Comparison of ENCODE assay signal across 13 cellular contexts in the genomic region with DNA sequence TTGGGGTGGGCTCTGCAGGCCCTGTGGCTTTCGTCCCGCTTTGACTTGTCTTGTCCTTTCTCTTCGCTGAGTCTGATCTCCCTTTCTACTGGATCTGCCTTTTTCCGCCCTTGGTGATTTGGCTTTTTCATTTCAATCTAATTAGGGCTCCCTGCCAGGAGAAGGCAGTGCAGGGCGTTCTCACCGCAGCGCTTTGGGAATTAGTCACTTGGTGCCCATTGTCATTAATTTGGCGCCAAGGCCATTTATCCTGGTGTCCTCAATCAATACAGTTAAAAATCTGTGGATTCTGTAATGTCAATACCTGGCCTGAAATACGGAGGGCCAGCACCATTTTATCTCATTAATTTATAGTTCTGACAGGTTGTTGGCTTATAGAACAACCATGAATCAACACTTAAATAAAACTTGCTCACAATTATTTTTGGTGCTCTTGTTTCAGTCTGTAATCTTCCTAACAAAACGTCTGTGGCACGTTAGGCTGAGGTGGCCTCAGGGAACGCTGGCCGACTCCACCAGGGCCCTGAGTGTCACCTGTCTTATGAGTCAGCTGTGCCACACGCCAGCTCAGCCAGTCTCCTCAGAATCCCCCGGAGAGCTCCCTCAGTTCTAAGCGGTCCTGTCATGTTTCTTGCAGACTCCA.
DNase-seq lines count a peak whose midpoint lies in the region; ATAC-seq and FAIRE-seq lines count a peak whose summit lies in the region.
"Had no signal": no experiment of that assay in that cellular context is flagged by ENCODE, and none has a peak within 500 bp of the region (broad histone marks: within the 10 kb centered on the region; RNA-seq: fewer than 3 reads in every experiment).

No MANE protein-coding gene starts in this region.

- H3K4me3 Mint-ChIP-seq in stimulated activated memory B cell treated with anti-CD40 and anti-IgM and Interleukin-4, amounts not matched to agents 10 μg/mL and 1 μg/mL and 100 μg/mL, for 72 hours, result no peak overlapping the region
- H3K4me3 Mint-ChIP-seq: memory B cell had no signal

- no peaks in the 10 kb centered on the region for H3K9me3 Mint-ChIP-seq in stimulated activated memory B cell treated with anti-CD40 and anti-IgM and Interleukin-4, amounts not matched to agents 10 μg/mL and 1 μg/mL and 100 μg/mL, for 72 hours
- H3K9me3 Mint-ChIP-seq: memory B cell had no signal

- H3K27me3 Mint-ChIP-seq in stimulated activated memory B cell treated with anti-CD40 and anti-IgM and Interleukin-4, amounts not matched to agents 10 μg/mL and 1 μg/mL and 100 μg/mL, for 72 hours, result no peaks in the 10 kb centered on the region
- H3K27me3 Mint-ChIP-seq: memory B cell had no signal

- ATAC-seq in stimulated activated memory B cell treated with anti-CD40 and anti-IgM and Interleukin-4, amounts not matched to agents 10 μg/mL and 1 μg/mL and 100 μg/mL, for 72 hours, result no peak
- no peak for ATAC-seq in HG03175 (IDR thresholded peaks at IDR 0.05; ENCODE audit: unreplicated experiment)

- H3K4me1 Mint-ChIP-seq in stimulated activated memory B cell treated with anti-CD40 and anti-IgM and Interleukin-4, amounts not matched to agents 10 μg/mL and 1 μg/mL and 100 μg/mL, for 72 hours, result peaks cover 20% of the 10 kb centered on the region

- H3K36me3 Mint-ChIP-seq in stimulated activated memory B cell treated with anti-CD40 and anti-IgM and Interleukin-4, amounts not matched to agents 10 μg/mL and 1 μg/mL and 100 μg/mL, for 72 hours, result peaks cover 61% of the 10 kb centered on the region

- DNase-seq in DMS153 (lab: John Stamatoyannopoulos, UW) (peak; percentile 69), HTR-8/SVneo (ENCODE audit: insufficient read length, low spot score) (peak; percentile 35), NCI-H446 treated with DMSO at 0.1 percent for 48 hours (lab: John Stamatoyannopoulos, UW) (peak; percentile 52), iPS-NIHi7 (ENCODE audit: extremely low spot score) (peak; percentile 11), NAMALWA (ENCODE audit: low spot score) (no peak), iPS-NIHi11 (ENCODE audit: low spot score) (no peak)
- DNase-seq: activated T-cell treated with anti-CD3 and anti-CD28 coated beads for 4 hours, GDM1, occipital lobe had no signal

- FAIRE-seq in HTR-8/SVneo (lab: Jason Lieb, UNC), result no peak
- FAIRE-seq: H1 had no signal

- H3K27ac Mint-ChIP-seq in stimulated activated memory B cell treated with anti-CD40 and anti-IgM and Interleukin-4, amounts not matched to agents 10 μg/mL and 1 μg/mL and 100 μg/mL, for 72 hours, result no peak overlapping the region
- H3K27ac Mint-ChIP-seq: memory B cell had no signal

Comparison
In these comparisons a context has a peak if more than half of its experiments do, and no peak if none do; other contexts are left out.
1. DNase-seq: peak in DMS153 (single experiment), HTR-8/SVneo (single experiment), NCI-H446 treated with DMSO at 0.1 percent for 48 hours (single experiment) and iPS-NIHi7 (single experiment); none in NAMALWA (single experiment) and iPS-NIHi11 (single experiment).